ENCODE assay signal across 1 cellular context in the genomic region with DNA sequence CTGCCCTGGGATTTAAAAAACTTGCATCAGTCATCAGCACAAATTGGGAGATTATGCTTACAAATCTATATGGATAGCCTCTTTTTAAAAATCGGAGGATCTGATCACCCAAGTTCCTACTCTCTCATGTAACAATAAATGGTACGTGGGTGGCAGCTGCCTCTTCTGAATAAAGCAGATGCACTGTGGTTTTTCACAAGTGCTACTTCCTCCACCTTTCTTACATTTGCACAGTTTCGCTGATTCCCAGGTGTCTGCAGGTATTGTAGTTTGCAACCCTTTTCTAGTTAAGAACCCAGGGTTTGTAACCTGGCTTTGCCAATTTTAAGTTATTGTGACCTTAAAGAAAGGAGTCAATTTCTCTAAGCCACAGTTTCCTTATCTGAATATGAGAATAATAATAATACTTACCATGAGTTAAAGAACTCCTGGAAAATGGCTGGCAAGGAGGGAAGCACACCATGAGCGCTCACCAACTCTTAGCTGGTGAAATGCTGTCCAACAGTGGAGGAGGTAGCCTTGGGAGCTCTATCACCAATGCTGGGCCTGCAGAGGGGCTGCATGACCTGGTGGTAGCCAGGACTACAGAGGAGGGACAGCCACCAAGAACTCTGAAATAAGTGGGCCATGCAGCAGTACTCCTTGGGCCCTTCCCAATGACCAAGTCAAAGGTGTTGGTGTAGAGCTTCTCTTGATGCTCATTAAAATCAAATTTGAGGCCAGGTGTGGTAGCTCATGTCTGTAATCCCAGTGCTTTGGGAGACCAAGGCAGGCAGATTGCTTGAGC.
TF ChIP-seq lines count a peak whose summit lies in the region.

No MANE protein-coding gene starts in this region.

TF ChIP-seq in GM12878, 131 proteins besides CTCF, POLR2A, EP300 and RAD21:
- TF ChIP-seq RUNX3 (IDR thresholded peaks at IDR 0.05; ENCODE audit: low read length) = peak; percentile 93
- peak; percentile 58; the same call in 1 of the 2 replicates for TF ChIP-seq GATAD2B (conservative IDR thresholded peaks at IDR 0.05; ENCODE audit: low read depth)
- TF ChIP-seq MEF2A (IDR thresholded peaks at IDR 0.05; ENCODE audit: insufficient read depth, low read depth, low read length) = 0 out of 2 replicates have a peak, but pooled peaks have one; percentile 46
- TF ChIP-seq ZBTB4 (CRISPR knock-in tag; IDR thresholded peaks at IDR 0.05) = no peak
- peak in 1 of 2 experiments; percentile 37; a peak in 1 of 4 replicates for TF ChIP-seq BHLHE40 (IDR thresholded peaks at IDR 0.05; ENCODE audit: borderline replicate concordance in 1 of 2, low read depth in 2 of 2, low read length in 1 of 2)
- peak in 1 of 2 experiments; percentile 71; a peak in 1 of 3 replicates for TF ChIP-seq EGR1 (IDR thresholded peaks at IDR 0.05; ENCODE audit: borderline replicate concordance in 1 of 2, low read depth in 2 of 2, low read length in 2 of 2)
- 0 out of 2 replicates have a peak, but pooled peaks have one; percentile 10 for TF ChIP-seq GABPA (IDR thresholded peaks at IDR 0.05; ENCODE audit: low read depth)
- TF ChIP-seq POU2F2 (IDR thresholded peaks at IDR 0.05; ENCODE audit: borderline replicate concordance, low read depth, low read length) = 0 out of 3 replicates have a peak, but pooled peaks have one; percentile 30
- no peak for TF ChIP-seq NR2C2 (IDR thresholded peaks at IDR 0.05; ENCODE audit: borderline replicate concordance, control insufficient read depth, insufficient read length, low read depth)
- TF ChIP-seq IKZF2 (IDR thresholded peaks at IDR 0.05) = peak in 1 of 2 experiments; percentile 51; a peak in 2 of 4 replicates
- TF ChIP-seq IRF4 (IDR thresholded peaks at IDR 0.05; ENCODE audit: low read depth, low read length) = no peak
- peak; percentile 77; the same call in 1 of the 2 replicates for TF ChIP-seq TCF3 (IDR thresholded peaks at IDR 0.05; ENCODE audit: borderline replicate concordance, insufficient read depth, low read depth, low read length)
- TF ChIP-seq SMAD5 (IDR thresholded peaks at IDR 0.05; ENCODE audit: low read depth) = no peak
- peak; percentile 87 for TF ChIP-seq TCF12 (IDR thresholded peaks at IDR 0.05; ENCODE audit: low read depth, low read length)
- TF ChIP-seq MEF2B (IDR thresholded peaks at IDR 0.05; ENCODE audit: partially characterized antibody, poor library complexity, severe bottlenecking) = peak; percentile 28
- TF ChIP-seq RBBP5 (conservative IDR thresholded peaks at IDR 0.05) = no peak
- TF ChIP-seq NFIC (IDR thresholded peaks at IDR 0.05; ENCODE audit: low read depth, low read length) = 0 out of 2 replicates have a peak, but pooled peaks have one; percentile 33
- TF ChIP-seq CHD1 (IDR thresholded peaks at IDR 0.05; ENCODE audit: low read depth, low read length) = no peak
- peak; percentile 75 for TF ChIP-seq DPF2 (IDR thresholded peaks at IDR 0.05)
- TF ChIP-seq RAD51 (IDR thresholded peaks at IDR 0.05) = no peak
- TF ChIP-seq ETV6 (conservative IDR thresholded peaks at IDR 0.05 in 1 of 2, IDR thresholded peaks at IDR 0.05 in 1 of 2; ENCODE audit: borderline replicate concordance in 1 of 2, low read depth in 1 of 2) = peak in 1 of 2 experiments; percentile 71; a peak in 2 of 4 replicates
- TF ChIP-seq CEBPB (IDR thresholded peaks at IDR 0.05; ENCODE audit: borderline replicate concordance in 1 of 2, low read depth in 2 of 2, low read length in 2 of 2) = 0 out of 4 replicates have a peak, but pooled peaks of 1 of the 2 experiments have one; percentile 39
- TF ChIP-seq IRF5 (IDR thresholded peaks at IDR 0.05; ENCODE audit: borderline replicate concordance) = no peak
- TF ChIP-seq IKZF1 (conservative IDR thresholded peaks at IDR 0.05) = peak; percentile 57; the same call in 1 of the 2 replicates
- no peak for TF ChIP-seq ZNF384 (IDR thresholded peaks at IDR 0.05; ENCODE audit: borderline replicate concordance, low read depth, low read length)
